28 cellular contexts compared by ENCODE assay signal in genomic region chr13:27269114-27269665, GRCh38. TPM values are rescaled to one million over a fixed set of nuclear protein-coding genes. Genes with fewer than 3 reads are reported as not detected.
DNase-seq lines count a peak whose midpoint lies in the region; ATAC-seq, FAIRE-seq and TF ChIP-seq lines count a peak whose summit lies in the region.
"Had no signal": no experiment of that assay in that cellular context is flagged by ENCODE, and none has a peak within 500 bp of the region (broad histone marks: within the 10 kb centered on the region; RNA-seq: fewer than 3 reads in every experiment).

No MANE protein-coding gene starts in this region.

- peak overlapping the region; percentile 81 for H3K4me3 Mint-ChIP-seq in Caco-2 (ENCODE audit: unreplicated experiment)
- H3K4me3 Mint-ChIP-seq in IgD-negative memory B cell = peak overlapping the region in 3 of 4 donors; percentile 89 to 94 (median 89)
- peak overlapping the region; percentile 82 for H3K4me3 Mint-ChIP-seq in neural crest cell

- H3K4me1 ChIP-seq in Caco-2 (peaks cover 4% of the 10 kb centered on the region; the same call in 1 of the 2 replicates), tibial artery (peaks cover 0 to 18% (median 12%) of the 10 kb centered on the region in 4 donors)

- H3K36me3 Mint-ChIP-seq in Caco-2 (ENCODE audit: insufficient read depth, unreplicated experiment) (peaks cover 15% of the 10 kb centered on the region), IgD-negative memory B cell (no peaks in the 10 kb centered on the region), neural crest cell (ENCODE audit: low read depth) (no peaks in the 10 kb centered on the region)
- H3K36me3 Mint-ChIP-seq: CD4-positive, alpha-beta memory T cell had no signal

- no peaks in the 10 kb centered on the region for H3K27me3 ChIP-seq in Caco-2 (replicated peaks; ENCODE audit: control insufficient read depth, insufficient read depth, low read length)
- no peaks in the 10 kb centered on the region for H3K27me3 ChIP-seq in tibial artery
- H3K27me3 ChIP-seq: gastroesophageal sphincter, left lung, ovary, thyroid gland had no signal

- TF ChIP-seq POLR2A in GM12892 (IDR thresholded peaks at IDR 0.05; ENCODE audit: low read depth, low read length) = no peak

- ATAC-seq in HG03196 (IDR thresholded peaks at IDR 0.05; ENCODE audit: unreplicated experiment) = no peak
- ATAC-seq: activated CD4-positive, CD25-positive, alpha-beta regulatory T cell treated with anti-CD3 and anti-CD28 coated beads, Interleukin-2, amount 50 U/mL, for 24 hours; activated CD8-positive, alpha-beta T cell treated with anti-CD3 and anti-CD28 coated beads for 36 hours; gastroesophageal sphincter; left lung; naive thymus-derived CD4-positive, alpha-beta T cell; right cardiac atrium; Right ventricle myocardium inferior had no signal

- POLR2A ChIA-PET in Caco-2 (lab: Charles Lee) = no interaction called here

- H3K4me3 ChIP-seq in Caco-2 (ENCODE audit: low read depth, low read length) = no peak overlapping the region
- no peak overlapping the region for H3K4me3 ChIP-seq in epithelial cell of esophagus (ENCODE audit: low read length)
- no peak overlapping the region for H3K4me3 ChIP-seq in tibial artery
- H3K4me3 ChIP-seq: ovary had no signal

- CTCF ChIA-PET in Caco-2 (lab: Charles Lee) = no interaction called here

- no TSS peak for BruUV-seq in Caco-2 (replicated peaks; lab: Mats Ljungman, UMichigan)

- no peak for FAIRE-seq in GM12892 (lab: Jason Lieb, UNC)
- FAIRE-seq: TTC549 had no signal

- H3K9me3 ChIP-seq in Caco-2 (no peaks in the 10 kb centered on the region), tibial artery (no peaks in the 10 kb centered on the region)
- H3K9me3 ChIP-seq: gastroesophageal sphincter, left lung, ovary, thyroid gland had no signal

- H3K4me1 Mint-ChIP-seq in Caco-2 (ENCODE audit: low read depth, unreplicated experiment) (peaks cover 7% of the 10 kb centered on the region), IgD-negative memory B cell (peaks cover 16 to 26% (median 16%) of the 10 kb centered on the region in 3 donors), neural crest cell (peaks cover 25% of the 10 kb centered on the region)

- no peak overlapping the region for H3K27ac ChIP-seq in tibial artery
- H3K27ac ChIP-seq: left lung, ovary, thyroid gland had no signal

- TF ChIP-seq CTCF in Caco-2 (IDR thresholded peaks at IDR 0.05; ENCODE audit: insufficient read depth in 1 of 2, low read depth in 1 of 2, low read length in 1 of 2, severe bottlenecking in 1 of 2, unreplicated experiment in 1 of 2) (no peak), epithelial cell of esophagus (IDR thresholded peaks at IDR 0.05; ENCODE audit: insufficient read depth, low read depth, low read length, missing control alignments) (no peak), neural crest cell (conservative IDR thresholded peaks at IDR 0.05) (no peak), tibial artery (IDR thresholded peaks at IDR 0.05) (no peak)

- H3K27me3 Mint-ChIP-seq in Caco-2 (ENCODE audit: insufficient read depth, unreplicated experiment) (no peaks in the 10 kb centered on the region), IgD-negative memory B cell (peaks cover 3% of the 10 kb centered on the region), neural crest cell (ENCODE audit: low read depth) (peaks cover 33% of the 10 kb centered on the region)
- H3K27me3 Mint-ChIP-seq: activated CD8-positive, alpha-beta T cell treated with anti-CD3 and anti-CD28 coated beads for 36 hours had no signal

- H3K27ac Mint-ChIP-seq in Caco-2 (ENCODE audit: unreplicated experiment) = no peak overlapping the region
- no peak overlapping the region for H3K27ac Mint-ChIP-seq in IgD-negative memory B cell
- H3K27ac Mint-ChIP-seq in neural crest cell (ENCODE audit: unreplicated experiment) = no peak overlapping the region
- H3K27ac Mint-ChIP-seq: activated CD8-positive, alpha-beta T cell treated with anti-CD3 and anti-CD28 coated beads for 36 hours; H9; stimulated activated naive CD8-positive, alpha-beta T cell treated with anti-CD3 and anti-CD28 coated beads, Interleukin-15, Interleukin-2, amounts not matched to agents 100 ng/mL and 50 ng/mL, for 24 hours had no signal

- H3K36me3 ChIP-seq in Caco-2 (ENCODE audit: control insufficient read depth, insufficient read depth, low read length) (no peaks in the 10 kb centered on the region), tibial artery (peaks cover 0 to 6% (median 0%) of the 10 kb centered on the region in 3 donors)
- H3K36me3 ChIP-seq: gastroesophageal sphincter, left lung, ovary, thyroid gland had no signal

- intact Hi-C loops in Caco-2 (cut with micrococcal nuclease; ENCODE audit: unreplicated experiment) = no loop called here
- intact Hi-C loops in tibial artery (cut with DNase I; ENCODE audit: low total_unique reads) = no loop called here

- H3K9me3 Mint-ChIP-seq in Caco-2 (ENCODE audit: unreplicated experiment) = no peaks in the 10 kb centered on the region
- H3K9me3 Mint-ChIP-seq in IgD-negative memory B cell = no peaks in the 10 kb centered on the region
- H3K9me3 Mint-ChIP-seq in neural crest cell = no peaks in the 10 kb centered on the region
- H3K9me3 Mint-ChIP-seq: activated CD8-positive, alpha-beta T cell treated with anti-CD3 and anti-CD28 coated beads for 36 hours; CD4-positive, alpha-beta memory T cell; H9; naive thymus-derived CD4-positive, alpha-beta T cell; stimulated activated naive CD8-positive, alpha-beta T cell treated with anti-CD3 and anti-CD28 coated beads, Interleukin-15, Interleukin-2, amounts not matched to agents 100 ng/mL and 50 ng/mL, for 24 hours had no signal

- DNase-seq in Caco-2 (no peak), epithelial cell of esophagus (ENCODE audit: low read depth) (peak; percentile 62), neural crest cell (ENCODE audit: low read depth, low spot score) (no peak), GM12892 (ENCODE audit: insufficient read length) (no peak), tibial artery (no peak)
- DNase-seq: activated CD8-positive, alpha-beta T cell treated with anti-CD3 and anti-CD28 coated beads for 36 hours; activated effector memory CD4-positive, alpha-beta T cell treated with Interleukin-2 at 50 U/mL for 16 hours; CD4-positive, alpha-beta memory T cell; DMS79 treated with DMSO at 0.1 percent for 48 hours; effector CD8-positive, alpha-beta T cell; erythroblast; H9; hippocampal formation; left lung; mesendoderm; naive thymus-derived CD4-positive, alpha-beta T cell; NCI-H1105; NCI-H446; ovary; right cardiac atrium; thyroid gland had no signal

RNA-seq across cellular contexts. Expression of gene RASL11A, which starts 1.4 kb away (rescaled TPM):
- total RNA-seq in Caco-2 (2022) (18.8 and 21.0 TPM in 2 replicates), neural crest cell (1.3 and 1.9 TPM in 2 replicates)
- 3.6 TPM for polyA plus RNA-seq in IgD-negative memory B cell
- 0.59 TPM for polyA plus RNA-seq in GM12892 (2012; ENCODE audit: missing spikeins)

RNA-seq across cellular contexts. Expression of gene RPL21, which starts 17.8 kb away (rescaled TPM):
- total RNA-seq in Caco-2 (2022) (1,158 and 1,201 TPM in 2 replicates), neural crest cell (1,080 and 1,081 TPM in 2 replicates)
- polyA plus RNA-seq in IgD-negative memory B cell = 7,235 TPM
- polyA plus RNA-seq in GM12892 (2012; ENCODE audit: missing spikeins) = 4,843 TPM
